In genomic region chr3:23219117-23219516, GRCh38 we compare ENCODE assay signal across 11 cellular contexts. TPM values are rescaled to one million over a fixed set of nuclear protein-coding genes. Genes with fewer than 3 reads are reported as not detected.
DNase-seq lines count a peak whose midpoint lies in the region; ATAC-seq lines count a peak whose summit lies in the region.
"Had no signal": no experiment of that assay in that cellular context is flagged by ENCODE, and none has a peak within 500 bp of the region (broad histone marks: within the 10 kb centered on the region; RNA-seq: fewer than 3 reads in every experiment).

No MANE protein-coding gene starts in this region.

- H3K27ac Mint-ChIP-seq in memory B cell: peak overlapping the region; percentile 64

- no peaks in the 10 kb centered on the region for H3K27me3 Mint-ChIP-seq in memory B cell

- H3K4me1 Mint-ChIP-seq in memory B cell: peaks cover 38% of the 10 kb centered on the region

- no peak overlapping the region for H3K27ac ChIP-seq in caudate nucleus (ENCODE audit: low read depth, low read length)

- H3K4me3 Mint-ChIP-seq in memory B cell: peak overlapping the region; percentile 24

- peaks cover 5% of the 10 kb centered on the region for H3K36me3 Mint-ChIP-seq in memory B cell

- peak; percentile 59 for ATAC-seq in GM18867 (IDR thresholded peaks at IDR 0.05; ENCODE audit: unreplicated experiment)
- peak; percentile 45 for ATAC-seq in HG02571 (IDR thresholded peaks at IDR 0.05; ENCODE audit: unreplicated experiment)
- ATAC-seq in memory B cell (ENCODE audit: low read depth): no peak
- ATAC-seq: stimulated activated naive CD8-positive, alpha-beta T cell treated with anti-CD3 and anti-CD28 coated beads, Interleukin-15, Interleukin-2, amounts not matched to agents 100 U/mL and 50 U/mL, for 24 hours had no signal

- DNase-seq in HT-29 (ENCODE audit: low spot score): peak; percentile 14
- DNase-seq in memory B cell (ENCODE audit: low spot score in 2 of 2): no peak
- no peak for DNase-seq in UCSD-AML1 (lab: John Stamatoyannopoulos, UW; ENCODE audit: unreplicated experiment)
- DNase-seq in NCI-H2107 treated with DMSO at 0.1 percent for 48 hours (lab: John Stamatoyannopoulos, UW; ENCODE audit: unreplicated experiment): no peak
- no peak for DNase-seq in caudate nucleus (lab: John Stamatoyannopoulos, UW)
- no peak for DNase-seq in COLO668 (lab: John Stamatoyannopoulos, UW; ENCODE audit: unreplicated experiment)
- DNase-seq: activated naive CD4-positive, alpha-beta T cell; DMS79 treated with DMSO at 0.1 percent for 48 hours; stimulated activated naive CD8-positive, alpha-beta T cell treated with anti-CD3 and anti-CD28 coated beads, Interleukin-15, Interleukin-2, amounts not matched to agents 100 U/mL and 50 U/mL, for 24 hours had no signal

- H3K9me3 Mint-ChIP-seq in memory B cell: peaks cover 4% of the 10 kb centered on the region

RNA-seq across cellular contexts. Expression of gene UBE2E2, which starts 16.0 kb away (rescaled TPM):
- 5.9 and 8.2 TPM in 2 replicates for total RNA-seq in HT-29 (2014; rRNA removed; shearing (Covaris generic))
